Comparison of ENCODE assay signal across 8 cellular contexts in genomic region chr11:117328414-117329010, GRCh38. TPM values are rescaled to one million over a fixed set of nuclear protein-coding genes. Genes with fewer than 3 reads are reported as not detected.
DNase-seq lines count a peak whose midpoint lies in the region; ATAC-seq and FAIRE-seq lines count a peak whose summit lies in the region.

No MANE protein-coding gene starts in this region.

- DNase-seq in Ammon's horn (ENCODE audit: low spot score) (peak; percentile 49), NAMALWA (ENCODE audit: low spot score) (peak; percentile 13), amniotic epithelial cell (ENCODE audit: low read depth) (peak; percentile 70), iPS DF 19.7 (ENCODE audit: low read depth, low spot score) (peak; percentile 3), small intestine (peak; percentile 34), NCI-H1436 (lab: John Stamatoyannopoulos, UW) (no peak), kidney glomerular epithelial cell (lab: John Stamatoyannopoulos, UW) (no peak)

- no peaks in the 10 kb centered on the region for H3K9me3 ChIP-seq in small intestine (ENCODE audit: control insufficient read depth, low read depth)

- ATAC-seq in GM19397 (IDR thresholded peaks at IDR 0.05; ENCODE audit: unreplicated experiment) = peak; percentile 1

- peak overlapping the region; percentile 24 to 87 for H3K27ac ChIP-seq in small intestine (ENCODE audit: low read depth in 1 of 2, low read length in 1 of 2)

- H3K27me3 ChIP-seq in small intestine (ENCODE audit: control insufficient read depth in 2 of 2, insufficient read depth in 2 of 2, low read length in 2 of 2) = no peaks in the 10 kb centered on the region

- H3K4me1 ChIP-seq in small intestine (ENCODE audit: control insufficient read depth in 2 of 2, insufficient read depth in 1 of 2, low read depth in 1 of 2, low read length in 1 of 2) = no peaks in the 10 kb centered on the region

- no peak for FAIRE-seq in small intestine (lab: Jason Lieb, UNC)

- 3 to 7% (median 7%) methylated on average over 15 of the region's 15 CpGs for WGBS in small intestine, 3 donors

- no peaks in the 10 kb centered on the region for H3K36me3 ChIP-seq in small intestine (ENCODE audit: control insufficient read depth in 2 of 2, insufficient read depth in 2 of 2, low read length in 2 of 2)

- peak overlapping the region; percentile 59 to 75 for H3K4me3 ChIP-seq in small intestine (ENCODE audit: low read depth in 1 of 2, low read length in 2 of 2)

RNA-seq across cellular contexts. Expression of gene CEP164, which starts 0.9 kb away (rescaled TPM):
- 10 to 100 TPM in 1 of 3 donors, 1 to 10 TPM in 2; 2.9 to 12.2 (median 5.4) TPM for polyA plus RNA-seq in small intestine

RNA-seq across cellular contexts. Expression of gene BACE1, which starts 12.5 kb away (rescaled TPM):
- polyA plus RNA-seq in small intestine = 1 to 10 TPM; 1.6 to 9.4 (median 2.2) TPM

RNA-seq across cellular contexts. Expression of gene BACE1-AS, which starts 37.4 kb away (rescaled TPM):
- polyA plus RNA-seq in small intestine = 1 to 10 TPM; 1.6 to 7.6 (median 3.8) TPM

Comparison
In these comparisons a context has a peak if more than half of its experiments do, and no peak if none do; other contexts are left out.
1. DNase-seq: peak in Ammon's horn (single experiment), NAMALWA (single experiment), amniotic epithelial cell (single experiment), iPS DF 19.7 (single experiment) and small intestine (single experiment); none in NCI-H1436 (single experiment) and kidney glomerular epithelial cell (single experiment).